2 cellular contexts compared by ENCODE assay signal in the genomic region with DNA sequence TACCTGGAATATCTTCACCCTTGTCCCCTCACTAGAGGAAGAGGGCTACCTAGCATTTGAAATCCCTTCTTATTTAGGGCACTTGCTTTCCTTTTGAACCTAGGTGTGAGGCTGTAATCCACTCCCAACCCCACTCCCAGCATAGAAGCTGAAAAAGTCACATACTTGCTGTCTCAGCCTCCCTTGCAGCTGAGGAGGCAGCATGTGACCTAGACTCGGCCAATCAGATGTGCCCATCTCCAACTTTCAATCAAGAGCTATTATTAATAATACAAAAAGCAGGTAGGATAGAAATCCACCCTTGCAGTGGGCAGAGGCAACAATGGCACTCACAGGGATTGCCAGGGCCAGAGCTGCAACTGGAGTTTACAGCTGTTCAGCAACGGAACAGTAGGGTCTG.
A peak's percentile ranks its signal among the peaks of the same experiment; 100 is the strongest.
TF ChIP-seq lines count a peak whose summit lies in the region.

No MANE protein-coding gene starts in this region.

TF ChIP-seq in HepG2, 621 proteins besides CTCF, POLR2A, EP300 and RAD21:
- TF ChIP-seq HNRNPLL (IDR thresholded peaks at IDR 0.05; ENCODE audit: low read depth, low read length, poor library complexity, severe bottlenecking) (no peak), NFYC (CRISPR knock-in tag; IDR thresholded peaks at IDR 0.05) (peak; percentile 46; the same call in 1 of the 2 replicates)
- TF ChIP-seq, protein P1, sequence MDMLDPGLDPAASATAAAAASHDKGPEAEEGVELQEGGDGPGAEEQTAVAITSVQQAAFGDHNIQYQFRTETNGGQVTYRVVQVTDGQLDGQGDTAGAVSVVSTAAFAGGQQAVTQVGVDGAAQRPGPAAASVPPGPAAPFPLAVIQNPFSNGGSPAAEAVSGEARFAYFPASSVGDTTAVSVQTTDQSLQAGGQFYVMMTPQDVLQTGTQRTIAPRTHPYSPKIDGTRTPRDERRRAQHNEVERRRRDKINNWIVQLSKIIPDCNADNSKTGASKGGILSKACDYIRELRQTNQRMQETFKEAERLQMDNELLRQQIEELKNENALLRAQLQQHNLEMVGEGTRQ (IDR thresholded peaks at IDR 0.05; ENCODE audit: low read depth, low read length), result peak; percentile 38; the same call in 1 of the 2 replicates
- TF ChIP-seq, protein P1 (CRISPR knock-in tag; IDR thresholded peaks at IDR 0.05; ENCODE audit: borderline replicate concordance), result peak; percentile 77; the same call in 1 of the 2 replicates
TF ChIP-seq in HepG2: peak in this region for 2.

TF ChIP-seq in H1, 55 proteins besides CTCF, POLR2A, EP300 and RAD21:
- TF ChIP-seq CHD2 (IDR thresholded peaks at IDR 0.05; ENCODE audit: low read length), result no peak
- no peak for TF ChIP-seq RBBP5 (IDR thresholded peaks at IDR 0.05; ENCODE audit: borderline replicate concordance, low read depth, low read length)
- TF ChIP-seq, protein P1 (IDR thresholded peaks at IDR 0.05; ENCODE audit: low read length), result peak; percentile 77
- TF ChIP-seq, protein P2, sequence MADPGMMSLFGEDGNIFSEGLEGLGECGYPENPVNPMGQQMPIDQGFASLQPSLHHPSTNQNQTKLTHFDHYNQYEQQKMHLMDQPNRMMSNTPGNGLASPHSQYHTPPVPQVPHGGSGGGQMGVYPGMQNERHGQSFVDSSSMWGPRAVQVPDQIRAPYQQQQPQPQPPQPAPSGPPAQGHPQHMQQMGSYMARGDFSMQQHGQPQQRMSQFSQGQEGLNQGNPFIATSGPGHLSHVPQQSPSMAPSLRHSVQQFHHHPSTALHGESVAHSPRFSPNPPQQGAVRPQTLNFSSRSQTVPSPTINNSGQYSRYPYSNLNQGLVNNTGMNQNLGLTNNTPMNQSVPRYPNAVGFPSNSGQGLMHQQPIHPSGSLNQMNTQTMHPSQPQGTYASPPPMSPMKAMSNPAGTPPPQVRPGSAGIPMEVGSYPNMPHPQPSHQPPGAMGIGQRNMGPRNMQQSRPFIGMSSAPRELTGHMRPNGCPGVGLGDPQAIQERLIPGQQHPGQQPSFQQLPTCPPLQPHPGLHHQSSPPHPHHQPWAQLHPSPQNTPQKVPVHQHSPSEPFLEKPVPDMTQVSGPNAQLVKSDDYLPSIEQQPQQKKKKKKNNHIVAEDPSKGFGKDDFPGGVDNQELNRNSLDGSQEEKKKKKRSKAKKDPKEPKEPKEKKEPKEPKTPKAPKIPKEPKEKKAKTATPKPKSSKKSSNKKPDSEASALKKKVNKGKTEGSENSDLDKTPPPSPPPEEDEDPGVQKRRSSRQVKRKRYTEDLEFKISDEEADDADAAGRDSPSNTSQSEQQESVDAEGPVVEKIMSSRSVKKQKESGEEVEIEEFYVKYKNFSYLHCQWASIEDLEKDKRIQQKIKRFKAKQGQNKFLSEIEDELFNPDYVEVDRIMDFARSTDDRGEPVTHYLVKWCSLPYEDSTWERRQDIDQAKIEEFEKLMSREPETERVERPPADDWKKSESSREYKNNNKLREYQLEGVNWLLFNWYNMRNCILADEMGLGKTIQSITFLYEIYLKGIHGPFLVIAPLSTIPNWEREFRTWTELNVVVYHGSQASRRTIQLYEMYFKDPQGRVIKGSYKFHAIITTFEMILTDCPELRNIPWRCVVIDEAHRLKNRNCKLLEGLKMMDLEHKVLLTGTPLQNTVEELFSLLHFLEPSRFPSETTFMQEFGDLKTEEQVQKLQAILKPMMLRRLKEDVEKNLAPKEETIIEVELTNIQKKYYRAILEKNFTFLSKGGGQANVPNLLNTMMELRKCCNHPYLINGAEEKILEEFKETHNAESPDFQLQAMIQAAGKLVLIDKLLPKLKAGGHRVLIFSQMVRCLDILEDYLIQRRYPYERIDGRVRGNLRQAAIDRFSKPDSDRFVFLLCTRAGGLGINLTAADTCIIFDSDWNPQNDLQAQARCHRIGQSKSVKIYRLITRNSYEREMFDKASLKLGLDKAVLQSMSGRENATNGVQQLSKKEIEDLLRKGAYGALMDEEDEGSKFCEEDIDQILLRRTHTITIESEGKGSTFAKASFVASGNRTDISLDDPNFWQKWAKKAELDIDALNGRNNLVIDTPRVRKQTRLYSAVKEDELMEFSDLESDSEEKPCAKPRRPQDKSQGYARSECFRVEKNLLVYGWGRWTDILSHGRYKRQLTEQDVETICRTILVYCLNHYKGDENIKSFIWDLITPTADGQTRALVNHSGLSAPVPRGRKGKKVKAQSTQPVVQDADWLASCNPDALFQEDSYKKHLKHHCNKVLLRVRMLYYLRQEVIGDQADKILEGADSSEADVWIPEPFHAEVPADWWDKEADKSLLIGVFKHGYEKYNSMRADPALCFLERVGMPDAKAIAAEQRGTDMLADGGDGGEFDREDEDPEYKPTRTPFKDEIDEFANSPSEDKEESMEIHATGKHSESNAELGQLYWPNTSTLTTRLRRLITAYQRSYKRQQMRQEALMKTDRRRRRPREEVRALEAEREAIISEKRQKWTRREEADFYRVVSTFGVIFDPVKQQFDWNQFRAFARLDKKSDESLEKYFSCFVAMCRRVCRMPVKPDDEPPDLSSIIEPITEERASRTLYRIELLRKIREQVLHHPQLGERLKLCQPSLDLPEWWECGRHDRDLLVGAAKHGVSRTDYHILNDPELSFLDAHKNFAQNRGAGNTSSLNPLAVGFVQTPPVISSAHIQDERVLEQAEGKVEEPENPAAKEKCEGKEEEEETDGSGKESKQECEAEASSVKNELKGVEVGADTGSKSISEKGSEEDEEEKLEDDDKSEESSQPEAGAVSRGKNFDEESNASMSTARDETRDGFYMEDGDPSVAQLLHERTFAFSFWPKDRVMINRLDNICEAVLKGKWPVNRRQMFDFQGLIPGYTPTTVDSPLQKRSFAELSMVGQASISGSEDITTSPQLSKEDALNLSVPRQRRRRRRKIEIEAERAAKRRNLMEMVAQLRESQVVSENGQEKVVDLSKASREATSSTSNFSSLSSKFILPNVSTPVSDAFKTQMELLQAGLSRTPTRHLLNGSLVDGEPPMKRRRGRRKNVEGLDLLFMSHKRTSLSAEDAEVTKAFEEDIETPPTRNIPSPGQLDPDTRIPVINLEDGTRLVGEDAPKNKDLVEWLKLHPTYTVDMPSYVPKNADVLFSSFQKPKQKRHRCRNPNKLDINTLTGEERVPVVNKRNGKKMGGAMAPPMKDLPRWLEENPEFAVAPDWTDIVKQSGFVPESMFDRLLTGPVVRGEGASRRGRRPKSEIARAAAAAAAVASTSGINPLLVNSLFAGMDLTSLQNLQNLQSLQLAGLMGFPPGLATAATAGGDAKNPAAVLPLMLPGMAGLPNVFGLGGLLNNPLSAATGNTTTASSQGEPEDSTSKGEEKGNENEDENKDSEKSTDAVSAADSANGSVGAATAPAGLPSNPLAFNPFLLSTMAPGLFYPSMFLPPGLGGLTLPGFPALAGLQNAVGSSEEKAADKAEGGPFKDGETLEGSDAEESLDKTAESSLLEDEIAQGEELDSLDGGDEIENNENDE (IDR thresholded peaks at IDR 0.05; ENCODE audit: insufficient replicate concordance, low read length), result no peak
